In the genomic region with DNA sequence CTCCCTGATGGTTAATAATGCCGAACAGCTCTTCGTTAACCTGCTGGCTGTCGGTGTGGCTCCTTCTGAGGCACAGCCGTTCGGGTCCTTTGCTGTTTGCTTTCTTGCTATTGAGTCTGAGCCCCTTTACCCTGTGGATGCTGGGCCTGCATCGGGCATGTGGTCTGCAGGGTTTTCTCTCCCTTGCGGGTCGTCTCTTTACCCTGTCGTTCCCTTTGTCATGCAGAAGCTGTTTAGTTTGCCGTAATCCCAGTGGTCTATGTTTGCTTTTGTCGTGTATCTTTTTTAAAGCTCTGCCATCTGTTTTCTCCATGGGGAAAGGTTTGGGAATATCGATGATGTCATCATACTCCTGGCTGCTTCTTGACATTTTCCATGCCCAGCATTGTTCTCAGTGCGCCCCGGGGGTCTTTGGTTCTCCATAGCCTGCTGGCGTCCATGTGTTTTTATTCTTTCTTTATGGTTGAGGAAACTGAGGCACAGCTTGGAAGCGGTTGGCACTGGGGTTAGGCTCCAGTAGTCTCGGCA, we compare ENCODE assay signal across 15 cellular contexts.
"Had no signal": no experiment of that assay in that cellular context is flagged by ENCODE, and none has a peak within 500 bp of the region (broad histone marks: within the 10 kb centered on the region; RNA-seq: fewer than 3 reads in every experiment).

No MANE protein-coding gene starts in this region.

- H3K9me3 ChIP-seq: gastroesophageal sphincter, upper lobe of right lung had no signal

- H3K4me3 ChIP-seq: gastroesophageal sphincter, upper lobe of right lung had no signal

- H3K27me3 ChIP-seq: gastroesophageal sphincter, upper lobe of right lung had no signal

- H3K36me3 Mint-ChIP-seq: natural killer cell treated with Interleukin-12 subunit alpha and Interleukin-12 subunit beta and Interleukin-15 and Interleukin-18, amount 100 ng/mL, for 72 hours had no signal

- H3K9me3 Mint-ChIP-seq: activated CD8-positive, alpha-beta T cell treated with anti-CD3 and anti-CD28 coated beads for 36 hours; activated naive CD4-positive, alpha-beta T cell treated with anti-CD3 and anti-CD28 coated beads for 36 hours; natural killer cell treated with Interleukin-12 subunit alpha and Interleukin-12 subunit beta and Interleukin-15 and Interleukin-18, amount 100 ng/mL, for 72 hours; stimulated activated naive CD8-positive, alpha-beta T cell treated with anti-CD3 and anti-CD28 coated beads, Interleukin-15, Interleukin-2, amounts not matched to agents 100 ng/mL and 50 ng/mL, for 24 hours had no signal

- H3K36me3 ChIP-seq: upper lobe of right lung had no signal

- H3K27ac ChIP-seq: gastroesophageal sphincter, upper lobe of right lung, WERI-Rb-1 had no signal

- H3K4me3 Mint-ChIP-seq: activated CD8-positive, alpha-beta T cell treated with anti-CD3 and anti-CD28 coated beads for 36 hours; activated naive CD4-positive, alpha-beta T cell treated with anti-CD3 and anti-CD28 coated beads for 36 hours; natural killer cell treated with Interleukin-12 subunit alpha and Interleukin-12 subunit beta and Interleukin-15 and Interleukin-18, amount 100 ng/mL, for 72 hours; stimulated activated naive CD8-positive, alpha-beta T cell treated with anti-CD3 and anti-CD28 coated beads, Interleukin-15, Interleukin-2, amounts not matched to agents 100 ng/mL and 50 ng/mL, for 24 hours had no signal

- DNase-seq: activated CD4-positive, alpha-beta T cell treated with anti-CD3 and anti-CD28 coated beads for 4 hours; activated CD8-positive, alpha-beta memory T cell treated with anti-CD3 and anti-CD28 coated beads, Interleukin-2, amount 50 U/mL, for 4 hours; activated CD8-positive, alpha-beta T cell treated with anti-CD3 and anti-CD28 coated beads for 36 hours; activated naive CD4-positive, alpha-beta T cell treated with anti-CD3 and anti-CD28 coated beads for 36 hours; caudate nucleus; cortex of kidney; effector CD8-positive, alpha-beta T cell; mesenchymal stem cell; stimulated activated CD4-positive, alpha-beta T cell treated with anti-CD3 and anti-CD28 coated beads, Interleukin-2, amount 100 ng/mL, for 48 hours; upper lobe of right lung; WERI-Rb-1 had no signal

- H3K27ac Mint-ChIP-seq: activated CD8-positive, alpha-beta T cell treated with anti-CD3 and anti-CD28 coated beads for 36 hours; activated naive CD4-positive, alpha-beta T cell treated with anti-CD3 and anti-CD28 coated beads for 36 hours; natural killer cell treated with Interleukin-12 subunit alpha and Interleukin-12 subunit beta and Interleukin-15 and Interleukin-18, amount 100 ng/mL, for 72 hours; stimulated activated naive CD8-positive, alpha-beta T cell treated with anti-CD3 and anti-CD28 coated beads, Interleukin-15, Interleukin-2, amounts not matched to agents 100 ng/mL and 50 ng/mL, for 24 hours had no signal

- ATAC-seq: activated CD8-positive, alpha-beta T cell treated with anti-CD3 and anti-CD28 coated beads for 36 hours; gastroesophageal sphincter; left ventricle myocardium superior; natural killer cell treated with Interleukin-12 subunit alpha and Interleukin-12 subunit beta and Interleukin-15 and Interleukin-18, amount 100 ng/mL, for 72 hours; upper lobe of right lung had no signal

- H3K27me3 Mint-ChIP-seq: activated CD8-positive, alpha-beta T cell treated with anti-CD3 and anti-CD28 coated beads for 36 hours; natural killer cell treated with Interleukin-12 subunit alpha and Interleukin-12 subunit beta and Interleukin-15 and Interleukin-18, amount 100 ng/mL, for 72 hours; stimulated activated naive CD8-positive, alpha-beta T cell treated with anti-CD3 and anti-CD28 coated beads, Interleukin-15, Interleukin-2, amounts not matched to agents 100 ng/mL and 50 ng/mL, for 24 hours had no signal
